16 cellular contexts compared by ENCODE assay signal in genomic region chr7:143318661-143319060, GRCh38. TPM values are rescaled to one million over a fixed set of nuclear protein-coding genes. Genes with fewer than 3 reads are reported as not detected.
DNase-seq lines count a peak whose midpoint lies in the region; ATAC-seq and TF ChIP-seq lines count a peak whose summit lies in the region.
"Had no signal": no experiment of that assay in that cellular context is flagged by ENCODE, and none has a peak within 500 bp of the region (broad histone marks: within the 10 kb centered on the region; RNA-seq: fewer than 3 reads in every experiment).

No MANE protein-coding gene starts in this region.

- H3K36me3 ChIP-seq in osteoblast (ENCODE audit: insufficient read depth, low read length) = no peaks in the 10 kb centered on the region

- peak; percentile 63 for DNase-seq in CD1c-positive myeloid dendritic cell (ENCODE audit: extremely low spot score)
- peak; percentile 74 for DNase-seq in SKM-1 treated with dmso at 0.1 percent for 144 hours (lab: John Stamatoyannopoulos, UW; ENCODE audit: unreplicated experiment)
- DNase-seq in fibroblast of villous mesenchyme (ENCODE audit: low read depth) = peak; percentile 91
- peak; percentile 89 for DNase-seq in osteoblast (ENCODE audit: insufficient read length, low spot score, missing footprints)
- DNase-seq in GM03348 (ENCODE audit: low spot score) = no peak
- no peak for DNase-seq in middle frontal gyrus (ENCODE audit: extremely low spot score, low spot score)
- DNase-seq in coronary artery (ENCODE audit: low spot score) = no peak
- DNase-seq: activated CD4-positive, alpha-beta T cell treated with anti-CD3 and anti-CD28 coated beads, Interleukin-2, amount 50 U/mL, for 4 hours; activated naive CD4-positive, alpha-beta T cell; NCI-H524 treated with DMSO at 0.1 percent for 48 hours; stimulated activated CD4-positive, alpha-beta T cell treated with anti-CD3 and anti-CD28 coated beads, Interleukin-4, amount 100 ng/mL, for 1 hour had no signal

- H4K20me1 ChIP-seq in osteoblast (ENCODE audit: insufficient read depth, low read length) = no peaks in the 10 kb centered on the region
- H4K20me1 ChIP-seq: BLaER1 treated with 17β-estradiol and CSF1 and Interleukin-3, amounts not matched to agents 10 nM and 100 nM had no signal

- TF ChIP-seq CTCF in fibroblast of villous mesenchyme (IDR thresholded peaks at IDR 0.05; ENCODE audit: insufficient read depth, low read depth, low read length) = no peak
- TF ChIP-seq CTCF in osteoblast (IDR thresholded peaks at IDR 0.05; ENCODE audit: extremely low read depth, low read depth, low read length) = peak; percentile 46
- no peak for TF ChIP-seq CTCF in coronary artery (IDR thresholded peaks at IDR 0.05)

- peak overlapping the region; percentile 74 for H3K27ac ChIP-seq in osteoblast (ENCODE audit: low read depth, low read length)
- H3K27ac ChIP-seq in coronary artery = no peak overlapping the region
- H3K27ac ChIP-seq: BLaER1 treated with 17β-estradiol and CSF1 and Interleukin-3, amounts not matched to agents 10 nM and 100 nM had no signal

- H3K9me3 ChIP-seq in osteoblast (ENCODE audit: low read depth, low read length) = no peaks in the 10 kb centered on the region
- H3K9me3 ChIP-seq: BLaER1 treated with 17β-estradiol and CSF1 and Interleukin-3, amounts not matched to agents 10 nM and 100 nM had no signal

- no peaks in the 10 kb centered on the region for H3K27me3 ChIP-seq in osteoblast (ENCODE audit: insufficient read depth, low read length)
- H3K27me3 ChIP-seq: BLaER1 treated with 17β-estradiol and CSF1 and Interleukin-3, amounts not matched to agents 10 nM and 100 nM had no signal

- H3K4me2 ChIP-seq in osteoblast (ENCODE audit: insufficient read depth, low read length) = peak overlapping the region; percentile 23

- no peaks in the 10 kb centered on the region for H3K79me2 ChIP-seq in osteoblast (ENCODE audit: insufficient read depth, low read length)

- H3K4me3 ChIP-seq in fibroblast of villous mesenchyme (ENCODE audit: low read depth, low read length) (no peak overlapping the region), osteoblast (ENCODE audit: insufficient read depth, low read length) (no peak overlapping the region), coronary artery (no peak overlapping the region)
- H3K4me3 ChIP-seq: BLaER1 treated with 17β-estradiol and CSF1 and Interleukin-3, amounts not matched to agents 10 nM and 100 nM had no signal

- peak overlapping the region; percentile 47 for H2AFZ ChIP-seq in osteoblast (ENCODE audit: low read length)

- H3K4me1 ChIP-seq in osteoblast (ENCODE audit: insufficient read depth, low read length) = peaks cover 12% of the 10 kb centered on the region

- no peak for ATAC-seq in GM19328 (IDR thresholded peaks at IDR 0.05; ENCODE audit: unreplicated experiment)
- ATAC-seq: natural killer cell treated with Interleukin-12 subunit alpha and Interleukin-12 subunit beta and Interleukin-15 and Interleukin-18, amount 100 ng/mL, for 72 hours; SK-N-SH treated with all-trans-retinoic acid at 6 μM for 48 hours had no signal

RNA-seq across cellular contexts. Expression of gene CLCN1, which starts 2.8 kb away (rescaled TPM):
- total RNA-seq in fibroblast of villous mesenchyme = under 0.01 TPM in 2 replicates
- under 0.01 TPM in 2 replicates for total RNA-seq in osteoblast
- total RNA-seq: dermis microvascular lymphatic vessel endothelial cell had no signal

RNA-seq across cellular contexts. Expression of gene CASP2, which starts 30.5 kb away (rescaled TPM):
- total RNA-seq in fibroblast of villous mesenchyme (11.9 and 16.0 TPM in 2 replicates), osteoblast (7.6 and 10.9 TPM in 2 replicates)

RNA-seq across cellular contexts. Expression of gene TMEM139, which starts 33.9 kb away (rescaled TPM):
- total RNA-seq in fibroblast of villous mesenchyme (not detected in 2 replicates), osteoblast (not detected in 2 replicates)
- total RNA-seq: dermis microvascular lymphatic vessel endothelial cell; natural killer cell treated with Interleukin-12 subunit alpha and Interleukin-12 subunit beta and Interleukin-15 and Interleukin-18, amount 100 ng/mL, for 72 hours had no signal

RNA-seq across cellular contexts. Expression of gene FAM131B, which starts 43.9 kb away (rescaled TPM):
- 1.3 and 2.2 TPM in 2 replicates for total RNA-seq in fibroblast of villous mesenchyme
- total RNA-seq in osteoblast = 1.2 and 1.4 TPM in 2 replicates

RNA-seq across cellular contexts. Expression of gene GSTK1, which starts 55.4 kb away (rescaled TPM):
- total RNA-seq in fibroblast of villous mesenchyme (63.1 and 69.1 TPM in 2 replicates), osteoblast (91.3 and 99.9 TPM in 2 replicates)

Comparison
In these comparisons a context has a peak if more than half of its experiments do, and no peak if none do; other contexts are left out.
1. DNase-seq: peak in CD1c-positive myeloid dendritic cell (single experiment), SKM-1 treated with dmso at 0.1 percent for 144 hours (single experiment), fibroblast of villous mesenchyme (single experiment) and osteoblast (single experiment); none in GM03348 (single experiment), middle frontal gyrus (single experiment) and coronary artery (single experiment).